Comparison of ENCODE assay signal across 1 cellular context in genomic region chr19:12681074-12681987, GRCh38.
TF ChIP-seq lines count a peak whose summit lies in the region.

Gene DHPS, minus strand, starts transcription at chr19:12681880. Its CDS starts 114 bp downstream, at chr19:12681766.

TF ChIP-seq in GM12878, 131 proteins besides CTCF, POLR2A, EP300 and RAD21 (continued from another document and continues in another):
- TF ChIP-seq NR2F1 (conservative IDR thresholded peaks at IDR 0.05) (no peak), MTA3 (IDR thresholded peaks at IDR 0.05; ENCODE audit: borderline replicate concordance, low read length) (no peak), SMARCA5 (IDR thresholded peaks at IDR 0.05) (peak; percentile 72; the same call in 1 of the 2 replicates), ZBTB40 (IDR thresholded peaks at IDR 0.05; ENCODE audit: borderline replicate concordance) (peak; percentile 94), MLLT1 (IDR thresholded peaks at IDR 0.05) (no peak), MAX (IDR thresholded peaks at IDR 0.05; ENCODE audit: low read depth, low read length) (no peak; the same call in 1 of the 2 replicates), E4F1 (IDR thresholded peaks at IDR 0.05; ENCODE audit: borderline replicate concordance, partially characterized antibody) (peak; percentile 15), RFX5 (IDR thresholded peaks at IDR 0.05; ENCODE audit: low read depth, low read length) (no peak), USF1 (IDR thresholded peaks at IDR 0.05; ENCODE audit: borderline replicate concordance, extremely low read length, insufficient read depth, low read depth, low read length) (peak; percentile 85), EED (IDR thresholded peaks at IDR 0.05; ENCODE audit: low read depth) (no peak), STAT3 (IDR thresholded peaks at IDR 0.05; ENCODE audit: low read depth, low read length) (no peak), PAX5 (IDR thresholded peaks at IDR 0.05; ENCODE audit: borderline replicate concordance, low read depth, low read length) (no peak), CHD1 (IDR thresholded peaks at IDR 0.05; ENCODE audit: low read depth, low read length) (no peak), MYC (IDR thresholded peaks at IDR 0.05; ENCODE audit: insufficient read depth, insufficient read length, insufficient replicate concordance, low read length, severe bottlenecking) (no peak), RELB (IDR thresholded peaks at IDR 0.05; ENCODE audit: low read depth) (peak; percentile 78), RBBP5 (conservative IDR thresholded peaks at IDR 0.05) (no peak), SKIL (IDR thresholded peaks at IDR 0.05; ENCODE audit: low read depth, poor library complexity, severe bottlenecking) (no peak), ZBTB4 (CRISPR knock-in tag; IDR thresholded peaks at IDR 0.05) (peak; percentile 89), KDM1A (IDR thresholded peaks at IDR 0.05; ENCODE audit: borderline replicate concordance) (no peak), KAT2A (conservative IDR thresholded peaks at IDR 0.05; ENCODE audit: control insufficient read depth, low read depth, low read length) (no peak), CREM (IDR thresholded peaks at IDR 0.05; ENCODE audit: low read depth) (peak; percentile 53; the same call in 1 of the 2 replicates), RAD51 (IDR thresholded peaks at IDR 0.05) (peak; percentile 99), ZNF274 (IDR thresholded peaks at IDR 0.05; ENCODE audit: insufficient read depth, insufficient read length) (no peak), FOS (IDR thresholded peaks at IDR 0.05; ENCODE audit: borderline replicate concordance, extremely low read depth, insufficient read length) (peak; percentile 12), TAF1 (IDR thresholded peaks at IDR 0.05; ENCODE audit: borderline replicate concordance, low read depth, low read length) (peak; percentile 64; the same call in 1 of the 2 replicates), MXI1 (IDR thresholded peaks at IDR 0.05; ENCODE audit: low read depth, low read length) (no peak), CREB1 (IDR thresholded peaks at IDR 0.05; ENCODE audit: low read depth) (peak; percentile 63), CBX5 (IDR thresholded peaks at IDR 0.05; ENCODE audit: low read depth) (0 out of 2 replicates have a peak, but pooled peaks have one; percentile 64), POU2F2 (IDR thresholded peaks at IDR 0.05; ENCODE audit: borderline replicate concordance, low read depth, low read length) (peak; percentile 68; the same call in 2 of the 3 replicates), HSF1 (IDR thresholded peaks at IDR 0.05; ENCODE audit: low read depth, low read length) (no peak), EZH2 (IDR thresholded peaks at IDR 0.05; ENCODE audit: borderline replicate concordance, control insufficient read depth, low read depth, low read length) (no peak), HDGF (IDR thresholded peaks at IDR 0.05) (peak; percentile 77; the same call in 1 of the 2 replicates), ZZZ3 (IDR thresholded peaks at IDR 0.05; ENCODE audit: control insufficient read depth, insufficient read length, low read depth) (no peak), ZNF384 (IDR thresholded peaks at IDR 0.05; ENCODE audit: borderline replicate concordance, low read depth, low read length) (peak; percentile 98), YBX1 (IDR thresholded peaks at IDR 0.05) (no peak), FOXM1 (IDR thresholded peaks at IDR 0.05; ENCODE audit: low read depth, low read length) (no peak; the same call in 1 of the 2 replicates), ZBTB33 (IDR thresholded peaks at IDR 0.05) (no peak), HDAC2 (IDR thresholded peaks at IDR 0.05) (no peak), HCFC1 (IDR thresholded peaks at IDR 0.05; ENCODE audit: low read length) (peak; percentile 81)
